Comparison of ENCODE assay signal across 8 cellular contexts in genomic region chr5:100900796-100901731, GRCh38. TPM values are rescaled to one million over a fixed set of nuclear protein-coding genes. Genes with fewer than 3 reads are reported as not detected.
DNase-seq lines count a peak whose midpoint lies in the region; ATAC-seq and TF ChIP-seq lines count a peak whose summit lies in the region.

No MANE protein-coding gene starts in this region.

- no peaks in the 10 kb centered on the region for H3K27me3 ChIP-seq in Loucy (ENCODE audit: insufficient read depth, low read length, poor library complexity, severe bottlenecking)

- H3K79me2 ChIP-seq in Loucy (ENCODE audit: insufficient read depth, low read length), result peaks cover 64% of the 10 kb centered on the region

- peaks cover 7% of the 10 kb centered on the region for H3F3A ChIP-seq in Loucy (ENCODE audit: low read depth)

- peak; percentile 41 for ATAC-seq in GM21717 (IDR thresholded peaks at IDR 0.05; ENCODE audit: unreplicated experiment)
- peak; percentile 64 for ATAC-seq in activated naive CD8-positive, alpha-beta T cell treated with anti-CD3 and anti-CD28 coated beads, Interleukin-2, amount 50 U/mL, for 24 hours

- H3K9me2 ChIP-seq in Loucy (replicated peaks; ENCODE audit: low read depth, low read length), result no peaks in the 10 kb centered on the region

- DNase-seq in DMS79 treated with DMSO at 0.1 percent for 48 hours (lab: John Stamatoyannopoulos, UW), result peak; percentile 32
- peak; percentile 79 for DNase-seq in SKM-1 treated with dmso at 0.1 percent for 144 hours (lab: John Stamatoyannopoulos, UW; ENCODE audit: unreplicated experiment)
- DNase-seq in activated naive CD8-positive, alpha-beta T cell treated with anti-CD3 and anti-CD28 coated beads, Interleukin-2, amount 50 U/mL, for 24 hours, result peak; percentile 90
- peak; percentile 11 for DNase-seq in iPS DF 4.7 (ENCODE audit: extremely low read depth, low spot score)
- DNase-seq in skeletal muscle cell (ENCODE audit: low read depth), result no peak
- DNase-seq in HT-29 (ENCODE audit: low spot score), result no peak

- H3K4me3 Mint-ChIP-seq in activated naive CD8-positive, alpha-beta T cell treated with anti-CD3 and anti-CD28 coated beads, Interleukin-2, amount 50 U/mL, for 24 hours, result peak overlapping the region; percentile 99

- H3K9ac ChIP-seq in Loucy (ENCODE audit: low read depth, low read length, poor library complexity, severe bottlenecking), result peak overlapping the region; percentile 99

- peaks cover 4% of the 10 kb centered on the region for H3K9me3 Mint-ChIP-seq in activated naive CD8-positive, alpha-beta T cell treated with anti-CD3 and anti-CD28 coated beads, Interleukin-2, amount 50 U/mL, for 24 hours

- peaks cover 38% of the 10 kb centered on the region for H3K4me1 ChIP-seq in Loucy (ENCODE audit: insufficient read depth, low read length, poor library complexity, severe bottlenecking)

- 0 out of 2 replicates have a peak overlapping the region, but pooled peaks have one; percentile 33 for H2AFZ ChIP-seq in Loucy (ENCODE audit: low read length)

- H3K4me1 Mint-ChIP-seq in activated naive CD8-positive, alpha-beta T cell treated with anti-CD3 and anti-CD28 coated beads, Interleukin-2, amount 50 U/mL, for 24 hours, result peaks cover 40% of the 10 kb centered on the region

- peak overlapping the region; percentile 79 for H3K4me3 ChIP-seq in Loucy (ENCODE audit: low read length, poor library complexity, severe bottlenecking)
- peak overlapping the region; percentile 65 for H3K4me3 ChIP-seq in skeletal muscle cell (ENCODE audit: low read depth, low read length)

- TF ChIP-seq CTCF in Loucy (conservative IDR thresholded peaks at IDR 0.05; ENCODE audit: low read length), result no peak

- peaks cover 28% of the 10 kb centered on the region for H3K36me3 Mint-ChIP-seq in activated naive CD8-positive, alpha-beta T cell treated with anti-CD3 and anti-CD28 coated beads, Interleukin-2, amount 50 U/mL, for 24 hours (ENCODE audit: low read depth)

- H3K36me3 ChIP-seq in Loucy (ENCODE audit: insufficient read depth, low read length), result no peaks in the 10 kb centered on the region

- peaks cover 26% of the 10 kb centered on the region for H4K20me1 ChIP-seq in Loucy (ENCODE audit: insufficient read depth, low read length, poor library complexity, severe bottlenecking)

- peak overlapping the region; percentile 79 for H3K4me2 ChIP-seq in Loucy (ENCODE audit: low read depth, low read length, poor library complexity, severe bottlenecking)

- no peaks in the 10 kb centered on the region for H3K27me3 Mint-ChIP-seq in activated naive CD8-positive, alpha-beta T cell treated with anti-CD3 and anti-CD28 coated beads, Interleukin-2, amount 50 U/mL, for 24 hours

- peak overlapping the region; percentile 100 for H3K27ac Mint-ChIP-seq in activated naive CD8-positive, alpha-beta T cell treated with anti-CD3 and anti-CD28 coated beads, Interleukin-2, amount 50 U/mL, for 24 hours

- no peaks in the 10 kb centered on the region for H3K9me3 ChIP-seq in Loucy (ENCODE audit: insufficient read depth, low read depth, low read length)

RNA-seq across cellular contexts. Expression of gene ST8SIA4, which starts 2.0 kb away (rescaled TPM):
- not detected in 2 replicates for total RNA-seq in HT-29 (2014; rRNA removed; shearing (Covaris generic))

Comparison
In these comparisons a context has a peak if more than half of its experiments do, and no peak if none do; other contexts are left out.
1. DNase-seq: peak in DMS79 treated with DMSO at 0.1 percent for 48 hours (single experiment), SKM-1 treated with dmso at 0.1 percent for 144 hours (single experiment), activated naive CD8-positive, alpha-beta T cell treated with anti-CD3 and anti-CD28 coated beads, Interleukin-2, amount 50 U/mL, for 24 hours (single experiment) and iPS DF 4.7 (single experiment); none in skeletal muscle cell (single experiment) and HT-29 (single experiment).